ENCODE assay signal across 17 cellular contexts in the genomic region with DNA sequence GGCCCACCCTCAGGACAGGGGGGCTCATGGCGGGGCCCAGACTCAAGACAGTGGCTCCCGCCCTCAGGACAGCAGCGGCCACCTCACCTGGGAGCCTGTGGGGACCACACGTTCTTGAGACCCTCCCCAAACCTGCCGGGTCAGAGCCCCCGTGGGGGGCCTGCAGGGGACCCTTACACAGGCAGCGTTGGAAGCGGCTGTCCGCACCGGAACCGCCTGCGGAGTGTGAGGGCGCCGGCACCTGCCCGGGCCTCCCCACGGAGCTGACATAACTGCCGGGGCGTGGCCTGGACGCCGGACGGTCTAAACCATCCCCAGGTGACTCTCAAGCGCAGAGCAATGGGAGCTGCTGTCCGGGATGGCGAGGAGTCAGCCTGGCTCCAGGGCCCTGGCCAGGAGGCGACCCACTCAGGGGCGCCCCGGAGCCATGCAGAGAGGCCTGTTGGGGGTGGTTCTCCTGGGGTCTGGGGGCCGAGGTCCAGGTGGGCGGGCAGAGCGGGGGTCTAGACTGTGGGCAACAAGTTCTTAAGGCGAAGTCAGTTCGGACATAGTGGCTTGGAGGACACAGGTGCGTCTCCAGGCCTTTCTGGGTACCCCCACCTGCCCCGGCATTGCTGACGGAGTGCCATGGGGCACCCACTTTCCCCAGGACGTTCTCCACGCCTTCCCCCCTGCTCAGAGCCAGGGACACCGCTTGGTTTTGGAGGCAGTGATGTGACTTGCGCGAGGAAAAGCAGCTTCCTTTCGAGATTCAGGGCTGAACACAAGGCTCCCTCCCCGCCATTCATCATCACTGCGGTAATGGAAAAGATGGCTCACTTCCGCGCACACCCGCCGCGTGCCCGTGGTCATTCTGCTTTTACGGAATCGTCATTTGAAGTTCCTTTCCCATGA. TPM values are rescaled to one million over a fixed set of nuclear protein-coding genes. Genes with fewer than 3 reads are reported as not detected.
DNase-seq lines count a peak whose midpoint lies in the region; ATAC-seq and TF ChIP-seq lines count a peak whose summit lies in the region.
"Had no signal": no experiment of that assay in that cellular context is flagged by ENCODE, and none has a peak within 500 bp of the region (broad histone marks: within the 10 kb centered on the region; RNA-seq: fewer than 3 reads in every experiment).

No MANE protein-coding gene starts in this region.

- H3K4me1 Mint-ChIP-seq in stimulated activated naive CD8-positive, alpha-beta T cell treated with anti-CD3 and anti-CD28 coated beads, Interleukin-15, amount 100 ng/mL, for 72 hours: no peaks in the 10 kb centered on the region
- H3K4me1 Mint-ChIP-seq in glutamatergic neuron (ENCODE audit: low read depth, unreplicated experiment): no peaks in the 10 kb centered on the region
- H3K4me1 Mint-ChIP-seq: GM23338 had no signal

- peaks cover 10% of the 10 kb centered on the region for H3K36me3 Mint-ChIP-seq in glutamatergic neuron (ENCODE audit: unreplicated experiment)

- H3K4me1 ChIP-seq in neuronal stem cell (ENCODE audit: control insufficient read depth in 2 of 2, insufficient read depth in 1 of 2, low read depth in 1 of 2, low read length in 2 of 2) (no peaks in the 10 kb centered on the region), breast epithelium (no peaks in the 10 kb centered on the region)

- H3K27me3 Mint-ChIP-seq in stimulated activated naive CD8-positive, alpha-beta T cell treated with anti-CD3 and anti-CD28 coated beads, Interleukin-15, amount 100 ng/mL, for 72 hours: peaks cover 34% of the 10 kb centered on the region
- H3K27me3 Mint-ChIP-seq in glutamatergic neuron (ENCODE audit: unreplicated experiment): peaks cover 4% of the 10 kb centered on the region

- H3K9ac ChIP-seq in neuronal stem cell (ENCODE audit: low read depth, low read length, poor library complexity): peak overlapping the region; percentile 30

- TF ChIP-seq POLR2A in breast epithelium (IDR thresholded peaks at IDR 0.05): no peak

- no peaks in the 10 kb centered on the region for H3K36me3 ChIP-seq in neuronal stem cell (replicated peaks in 1 of 2; ENCODE audit: control insufficient read depth in 2 of 2, insufficient read depth in 2 of 2, low read length in 2 of 2)
- no peaks in the 10 kb centered on the region for H3K36me3 ChIP-seq in breast epithelium

- H2BK120ac ChIP-seq in neuronal stem cell (ENCODE audit: low read depth, low read length): no peak overlapping the region

- no peak for TF ChIP-seq CTCF in glutamatergic neuron (IDR thresholded peaks at IDR 0.05; ENCODE audit: partially characterized antibody, unreplicated experiment)
- TF ChIP-seq CTCF in breast epithelium (IDR thresholded peaks at IDR 0.05): no peak

- peak overlapping the region; percentile 48 for H3K18ac ChIP-seq in neuronal stem cell (ENCODE audit: low read length)

- H3K9me3 ChIP-seq in neuronal stem cell (replicated peaks in 1 of 2; ENCODE audit: control insufficient read depth in 2 of 2, insufficient read depth in 1 of 2, low read depth in 1 of 2, low read length in 2 of 2): peaks cover 0 to 2% of the 10 kb centered on the region in 2 donors
- peaks cover 8 to 13% of the 10 kb centered on the region in 2 donors for H3K9me3 ChIP-seq in breast epithelium

- H3K27me3 ChIP-seq in neuronal stem cell (ENCODE audit: control insufficient read depth in 3 of 3, insufficient read depth in 3 of 3, low read depth in 1 of 3, low read length in 3 of 3) (peaks cover 0 to 24% (median 1%) of the 10 kb centered on the region in 3 experiments), breast epithelium (peaks cover 0 to 48% of the 10 kb centered on the region in 2 donors)

- peak overlapping the region; percentile 20 for H3K23ac ChIP-seq in neuronal stem cell (ENCODE audit: low read depth, low read length, poor library complexity)

- H4K91ac ChIP-seq in neuronal stem cell (ENCODE audit: low read depth, low read length, poor library complexity): no peak overlapping the region

- no peak overlapping the region for H4K8ac ChIP-seq in neuronal stem cell (ENCODE audit: low read depth, low read length)

- DNase-seq in stimulated activated naive CD8-positive, alpha-beta T cell treated with anti-CD3 and anti-CD28 coated beads, Interleukin-15, amount 100 ng/mL, for 72 hours: no peak
- DNase-seq in stimulated activated naive CD8-positive, alpha-beta T cell treated with anti-CD3 and anti-CD28 coated beads, Interleukin-15, Interleukin-2, amounts not matched to agents 100 U/mL and 50 U/mL, for 24 hours: no peak
- DNase-seq in glutamatergic neuron (peak; percentile 23), neuronal stem cell (ENCODE audit: low spot score) (no peak), breast epithelium (ENCODE audit: low spot score in 2 of 2) (no peak)
- DNase-seq: AML-193, DMS53, NCI-H1436, NCI-H2081, NCI-H524 treated with DMSO at 0.1 percent for 48 hours, PC-9, SHP77 had no signal

- H2BK15ac ChIP-seq in neuronal stem cell (ENCODE audit: low read length): no peak overlapping the region

- no peak overlapping the region for H3K4ac ChIP-seq in neuronal stem cell (ENCODE audit: low read length)

- H3K4me2 ChIP-seq in neuronal stem cell (ENCODE audit: insufficient read depth, low read length, poor library complexity, severe bottlenecking): no peak overlapping the region
- H3K4me2 ChIP-seq: GM23338, PC-9 had no signal

- WGBS in neuronal stem cell (ENCODE audit: extremely low coverage in 2 of 2, insufficient read length in 2 of 2, insufficient replicate concordance in 1 of 2), 2 donors: no CpG with 5 or more reads among the region's 51 CpGs

- H2BK5ac ChIP-seq in neuronal stem cell (ENCODE audit: low read length): no peak overlapping the region

- H3K4me3 ChIP-seq in neuronal stem cell (ENCODE audit: low read length in 2 of 2): no peak overlapping the region
- no peak overlapping the region for H3K4me3 ChIP-seq in breast epithelium
- H3K4me3 ChIP-seq: GM12878, GM23338, PC-9 had no signal

- H3K9me3 Mint-ChIP-seq in stimulated activated naive CD8-positive, alpha-beta T cell treated with anti-CD3 and anti-CD28 coated beads, Interleukin-15, amount 100 ng/mL, for 72 hours: peaks cover 6 to 8% of the 10 kb centered on the region in 2 donors
- H3K9me3 Mint-ChIP-seq in glutamatergic neuron (ENCODE audit: unreplicated experiment): peaks cover 15% of the 10 kb centered on the region

- H2AFZ ChIP-seq in neuronal stem cell (ENCODE audit: low read length): no peak overlapping the region
- H2AFZ ChIP-seq: GM23338, PC-9 had no signal

- peak; percentile 18 for ATAC-seq in stimulated activated naive CD8-positive, alpha-beta T cell treated with anti-CD3 and anti-CD28 coated beads, Interleukin-15, amount 100 ng/mL, for 72 hours
- ATAC-seq in stimulated activated naive CD8-positive, alpha-beta T cell treated with anti-CD3 and anti-CD28 coated beads, Interleukin-15, Interleukin-2, amounts not matched to agents 100 U/mL and 50 U/mL, for 24 hours: no peak
- no peak for ATAC-seq in HG02884 (IDR thresholded peaks at IDR 0.05; ENCODE audit: unreplicated experiment)
- ATAC-seq in GM18519 (IDR thresholded peaks at IDR 0.05; ENCODE audit: low FRiP score, unreplicated experiment): no peak
- ATAC-seq in GM18868 (IDR thresholded peaks at IDR 0.05; ENCODE audit: unreplicated experiment): no peak
- ATAC-seq: GM12878, GM23338 had no signal

- peak overlapping the region; percentile 22 for H2BK12ac ChIP-seq in neuronal stem cell (ENCODE audit: low read length)

- no peak overlapping the region for H3K4me3 Mint-ChIP-seq in stimulated activated naive CD8-positive, alpha-beta T cell treated with anti-CD3 and anti-CD28 coated beads, Interleukin-15, amount 100 ng/mL, for 72 hours
- H3K4me3 Mint-ChIP-seq in glutamatergic neuron (ENCODE audit: unreplicated experiment): no peak overlapping the region
- H3K4me3 Mint-ChIP-seq: GM23338 had no signal

- no peak overlapping the region for H3K27ac Mint-ChIP-seq in stimulated activated naive CD8-positive, alpha-beta T cell treated with anti-CD3 and anti-CD28 coated beads, Interleukin-15, amount 100 ng/mL, for 72 hours
- no peak overlapping the region for H3K27ac Mint-ChIP-seq in glutamatergic neuron (ENCODE audit: unreplicated experiment)
- H3K27ac Mint-ChIP-seq: GM23338 had no signal

- no peaks in the 10 kb centered on the region for H3K79me1 ChIP-seq in neuronal stem cell (ENCODE audit: low read depth, low read length)

- peak overlapping the region; percentile 88 for H2AK5ac ChIP-seq in neuronal stem cell (ENCODE audit: low read depth, low read length)

- intact Hi-C loops in breast epithelium (cut with DNase I; ENCODE audit: low total_unique reads): no loop called here

- H3K27ac ChIP-seq in neuronal stem cell (replicated peaks; ENCODE audit: low read length) (no peak overlapping the region), breast epithelium (no peak overlapping the region)
- H3K27ac ChIP-seq: PC-9 had no signal

- no peak overlapping the region for H3K14ac ChIP-seq in neuronal stem cell (ENCODE audit: low read length)

RNA-seq across cellular contexts. Expression of a gene that starts 23.2 kb away (rescaled TPM):
- total RNA-seq in glutamatergic neuron (ENCODE audit: unreplicated experiment): 13.7 TPM
- polyA plus RNA-seq in neuronal stem cell (2013, experiment 1 of 2): 0.13 TPM
- polyA plus RNA-seq in neuronal stem cell (2013, experiment 2 of 2): 0.14 TPM
- total RNA-seq in breast epithelium: 1 to 10 TPM in 1 of 3 donors, not detected in 2; 2.9 TPM
- total RNA-seq: GM12878 had no signal
